ENCODE assay signal across 8 cellular contexts in the genomic region with DNA sequence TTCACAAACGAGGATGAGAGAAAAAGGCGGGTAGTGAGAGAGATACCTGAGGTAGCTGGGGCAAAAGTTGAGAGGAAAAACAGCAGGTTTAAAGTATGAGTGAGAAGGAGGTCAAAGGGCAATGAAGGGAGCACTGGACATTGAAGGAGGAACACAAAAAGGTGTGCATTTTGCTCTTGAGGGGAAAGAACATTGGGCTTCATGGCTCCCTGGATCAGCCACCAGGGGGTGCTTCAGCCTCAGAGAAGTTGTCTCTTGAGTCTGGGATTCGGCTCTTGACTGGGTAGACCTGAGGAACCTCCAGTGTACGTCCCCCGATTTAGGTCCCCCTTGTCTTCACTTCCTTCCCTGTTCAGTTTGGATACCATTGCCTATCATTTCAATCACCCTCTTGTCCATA.
DNase-seq lines count a peak whose midpoint lies in the region; ATAC-seq and TF ChIP-seq lines count a peak whose summit lies in the region.

No MANE protein-coding gene starts in this region.

- peaks cover 5 to 15% of the 10 kb centered on the region in 2 donors for H3K4me1 ChIP-seq in gastrocnemius medialis

- DNase-seq in activated gamma-delta T cell treated with Interleukin-2 at 50 U/mL for 16 hours (peak; percentile 6), activated gamma-delta T cell (lab: John Stamatoyannopoulos, UW) (no peak), NCI-H526 (lab: John Stamatoyannopoulos, UW) (peak; percentile 27 to 70), Right ventricle myocardium superior (peak; percentile 69), gastrocnemius medialis (peak in 1 of 2 donors; percentile 33), COR-L47 (lab: John Stamatoyannopoulos, UW) (no peak)
- DNase-seq in activated T-cell treated with anti-CD3 and anti-CD28 coated beads, Interleukin-2, amount 50 U/mL, for 48 hours, result peak; percentile 44 to 47

- in situ Hi-C loops in gastrocnemius medialis (cut with MboI; ENCODE audit: low sequenced_read_pairs in 4 of 4), result loop anchor here in 1 of 4 donors (10.0 kb wide), 1 partner anchor 71 kb away; no protein-coding TSS in a partner anchor

- no peaks in the 10 kb centered on the region for H3K36me3 ChIP-seq in gastrocnemius medialis

- no peak overlapping the region for H3K4me3 ChIP-seq in gastrocnemius medialis

- TF ChIP-seq CTCF in gastrocnemius medialis (IDR thresholded peaks at IDR 0.05 in 4 of 5, conservative IDR thresholded peaks at IDR 0.05 in 1 of 5), result peak; percentile 37 to 67 (median 64)

- intact Hi-C loops in Right ventricle myocardium superior (cut with DNase I), result loop anchor here (2.0 kb wide), 1 partner anchor 69 kb away; no protein-coding TSS in a partner anchor
- intact Hi-C loops in gastrocnemius medialis (cut with DNase I; ENCODE audit: low total_unique reads), result loop anchor here (1.0 kb wide), 1 partner anchor 67 kb away; no protein-coding TSS in a partner anchor

- ATAC-seq in Right ventricle myocardium superior (ENCODE audit: poor library complexity), result peak; percentile 75
- peak in 1 of 2 donors; percentile 75 for ATAC-seq in gastrocnemius medialis
- ATAC-seq in GM19467 (IDR thresholded peaks at IDR 0.05; ENCODE audit: unreplicated experiment), result no peak

- H3K9me3 ChIP-seq in gastrocnemius medialis, result no peaks in the 10 kb centered on the region

- no peak overlapping the region for H3K27ac ChIP-seq in gastrocnemius medialis

- no peak for TF ChIP-seq POLR2A in gastrocnemius medialis (IDR thresholded peaks at IDR 0.05)

- no peaks in the 10 kb centered on the region for H3K27me3 ChIP-seq in gastrocnemius medialis

Comparison
In these comparisons a context has a peak if more than half of its experiments do, and no peak if none do; other contexts are left out.
1. DNase-seq: peak in activated gamma-delta T cell treated with Interleukin-2 at 50 U/mL for 16 hours (single experiment), NCI-H526 (2 of 2), activated T-cell treated with anti-CD3 and anti-CD28 coated beads, Interleukin-2, amount 50 U/mL, for 48 hours (2 of 2) and Right ventricle myocardium superior (single experiment); none in activated gamma-delta T cell (single experiment) and COR-L47 (single experiment).